ENCODE assay signal across 9 cellular contexts in genomic region chr3:13072239-13073041, GRCh38. TPM values are rescaled to one million over a fixed set of nuclear protein-coding genes. Genes with fewer than 3 reads are reported as not detected.
DNase-seq lines count a peak whose midpoint lies in the region; ATAC-seq, FAIRE-seq and TF ChIP-seq lines count a peak whose summit lies in the region.
"Had no signal": no experiment of that assay in that cellular context is flagged by ENCODE, and none has a peak within 500 bp of the region (broad histone marks: within the 10 kb centered on the region; RNA-seq: fewer than 3 reads in every experiment).

No MANE protein-coding gene starts in this region.

- H3K9me3 Mint-ChIP-seq in T-helper 2 cell treated with Interferon-gamma antibody and Interleukin-4, amounts not matched to agents 5 μg/mL and 100 μg/mL, for 36 hours, result no peaks in the 10 kb centered on the region
- no peaks in the 10 kb centered on the region for H3K9me3 Mint-ChIP-seq in stimulated activated effector memory CD8-positive, alpha-beta T cell treated with anti-CD3 and anti-CD28 coated beads, Interleukin-12 subunit alpha, Interleukin-12 subunit beta, amount 100 ng/mL, for 72 hours

- peak overlapping the region; percentile 75 for H3K27ac Mint-ChIP-seq in T-helper 2 cell treated with Interferon-gamma antibody and Interleukin-4, amounts not matched to agents 5 μg/mL and 100 μg/mL, for 36 hours
- peak overlapping the region; percentile 54 for H3K27ac Mint-ChIP-seq in stimulated activated effector memory CD8-positive, alpha-beta T cell treated with anti-CD3 and anti-CD28 coated beads, Interleukin-12 subunit alpha, Interleukin-12 subunit beta, amount 100 ng/mL, for 72 hours

- ATAC-seq in HG02763 (IDR thresholded peaks at IDR 0.05; ENCODE audit: unreplicated experiment) (peak; percentile 56), foreskin keratinocyte (peak; percentile 5), HG02840 (IDR thresholded peaks at IDR 0.05; ENCODE audit: low FRiP score, unreplicated experiment) (no peak)
- no peak for ATAC-seq in stimulated activated effector memory CD8-positive, alpha-beta T cell treated with anti-CD3 and anti-CD28 coated beads, Interleukin-12 subunit alpha, Interleukin-12 subunit beta, amount 100 ng/mL, for 72 hours

- DNase-seq in T-helper 2 cell treated with Interferon-gamma antibody and Interleukin-4, amounts not matched to agents 5 μg/mL and 100 μg/mL, for 36 hours (ENCODE audit: low spot score), result no peak
- DNase-seq in T-helper 2 cell (no peak), NCI-H2227 treated with DMSO at 0.1 percent for 48 hours (lab: John Stamatoyannopoulos, UW) (peak; percentile 8), foreskin keratinocyte (no peak), D721Med (ENCODE audit: insufficient read length, low spot score) (no peak)
- DNase-seq in stimulated activated effector memory CD8-positive, alpha-beta T cell treated with anti-CD3 and anti-CD28 coated beads, Interleukin-12 subunit alpha, Interleukin-12 subunit beta, amount 100 ng/mL, for 72 hours (ENCODE audit: low spot score in 2 of 2), result no peak

- peaks cover 7% of the 10 kb centered on the region for H3K36me3 Mint-ChIP-seq in T-helper 2 cell treated with Interferon-gamma antibody and Interleukin-4, amounts not matched to agents 5 μg/mL and 100 μg/mL, for 36 hours (ENCODE audit: low read depth)
- peaks cover 5% of the 10 kb centered on the region for H3K36me3 Mint-ChIP-seq in stimulated activated effector memory CD8-positive, alpha-beta T cell treated with anti-CD3 and anti-CD28 coated beads, Interleukin-12 subunit alpha, Interleukin-12 subunit beta, amount 100 ng/mL, for 72 hours

- peak overlapping the region; percentile 87 for H3K4me3 Mint-ChIP-seq in T-helper 2 cell treated with Interferon-gamma antibody and Interleukin-4, amounts not matched to agents 5 μg/mL and 100 μg/mL, for 36 hours
- H3K4me3 Mint-ChIP-seq in stimulated activated effector memory CD8-positive, alpha-beta T cell treated with anti-CD3 and anti-CD28 coated beads, Interleukin-12 subunit alpha, Interleukin-12 subunit beta, amount 100 ng/mL, for 72 hours, result peak overlapping the region; percentile 77

- peaks cover 61% of the 10 kb centered on the region for H3K27me3 ChIP-seq in foreskin keratinocyte

- no peak overlapping the region for H3K27ac ChIP-seq in foreskin keratinocyte
- H3K27ac ChIP-seq: C4-2B had no signal

- no peaks in the 10 kb centered on the region for H3K4me1 ChIP-seq in foreskin keratinocyte

- no peak for FAIRE-seq in D721Med (lab: Jason Lieb, UNC)

- peaks cover 30% of the 10 kb centered on the region for H3K27me3 Mint-ChIP-seq in T-helper 2 cell treated with Interferon-gamma antibody and Interleukin-4, amounts not matched to agents 5 μg/mL and 100 μg/mL, for 36 hours (ENCODE audit: low read depth)

- H3K4me1 Mint-ChIP-seq in T-helper 2 cell treated with Interferon-gamma antibody and Interleukin-4, amounts not matched to agents 5 μg/mL and 100 μg/mL, for 36 hours (ENCODE audit: low read depth), result peaks cover 41% of the 10 kb centered on the region
- H3K4me1 Mint-ChIP-seq in stimulated activated effector memory CD8-positive, alpha-beta T cell treated with anti-CD3 and anti-CD28 coated beads, Interleukin-12 subunit alpha, Interleukin-12 subunit beta, amount 100 ng/mL, for 72 hours, result peaks cover 34% of the 10 kb centered on the region

- TF ChIP-seq CTCF in foreskin keratinocyte (conservative IDR thresholded peaks at IDR 0.05) (no peak), D721Med (IDR thresholded peaks at IDR 0.05; ENCODE audit: insufficient read depth, missing control alignments) (no peak)

RNA-seq across cellular contexts. Expression of gene IQSEC1, which starts 0.8 kb away (rescaled TPM):
- total RNA-seq in foreskin keratinocyte, result 7.9 and 9.3 TPM in 2 replicates
- polyA plus RNA-seq in foreskin keratinocyte, result 2.9 TPM in 2 replicates

Comparison
In these comparisons a context has a peak if more than half of its experiments do, and no peak if none do; other contexts are left out.
1. ATAC-seq: peak in HG02763 (single experiment) and foreskin keratinocyte (single experiment); none in stimulated activated effector memory CD8-positive, alpha-beta T cell treated with anti-CD3 and anti-CD28 coated beads, Interleukin-12 subunit alpha, Interleukin-12 subunit beta, amount 100 ng/mL, for 72 hours (single experiment) and HG02840 (single experiment).